Comparison of ENCODE assay signal across 23 cellular contexts in the genomic region with DNA sequence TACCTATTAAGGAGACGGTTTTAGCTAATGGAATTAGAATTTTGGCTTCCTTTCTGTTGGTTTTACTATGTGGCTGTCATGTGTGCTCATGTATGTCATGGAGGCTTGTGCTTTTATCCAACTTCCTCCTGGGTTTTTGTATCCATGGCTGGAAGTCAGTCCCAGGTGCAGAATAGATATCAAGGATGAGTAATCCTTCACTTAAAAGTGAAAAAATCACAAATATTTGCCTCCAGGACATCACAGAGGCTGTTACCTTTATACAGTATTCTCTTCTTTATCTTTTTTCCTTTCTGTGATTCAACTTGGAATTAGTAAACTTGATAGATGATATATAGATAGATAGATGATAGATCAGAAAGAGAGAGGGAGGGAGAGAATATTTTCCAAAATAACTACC.
DNase-seq lines count a peak whose midpoint lies in the region; FAIRE-seq and TF ChIP-seq lines count a peak whose summit lies in the region.
"Had no signal": no experiment of that assay in that cellular context is flagged by ENCODE, and none has a peak within 500 bp of the region (broad histone marks: within the 10 kb centered on the region; RNA-seq: fewer than 3 reads in every experiment).

No MANE protein-coding gene starts in this region.

- no peak overlapping the region for H3K27ac Mint-ChIP-seq in MCF 10A (ENCODE audit: low read depth, unreplicated experiment)
- H3K27ac Mint-ChIP-seq: CD4-positive, alpha-beta memory T cell had no signal

- 67% methylated on average over 1 of the region's 1 CpG for WGBS in mammary epithelial cell (ENCODE audit: low coverage, missing lambda C conversion rate)

- H3K36me3 ChIP-seq in mammary epithelial cell (ENCODE audit: insufficient read depth, low read length) = no peaks in the 10 kb centered on the region
- no peaks in the 10 kb centered on the region for H3K36me3 ChIP-seq in bronchial epithelial cell (ENCODE audit: control insufficient read depth, insufficient read depth, low read length)
- no peaks in the 10 kb centered on the region for H3K36me3 ChIP-seq in keratinocyte (ENCODE audit: control insufficient read depth in 2 of 2, extremely low read depth in 1 of 2, insufficient read depth in 2 of 2, low read length in 2 of 2)
- no peaks in the 10 kb centered on the region for H3K36me3 ChIP-seq in Peyer's patch

- CTCF ChIA-PET in mammary epithelial cell (lab: Charles Lee; ENCODE audit: low non-redundant PET) (no interaction called here), MCF 10A (lab: Yijun Ruan, JAX) (no interaction called here)

- no peaks in the 10 kb centered on the region for H3K36me3 Mint-ChIP-seq in MCF 10A (ENCODE audit: insufficient read depth, unreplicated experiment)
- H3K36me3 Mint-ChIP-seq: CD4-positive, alpha-beta memory T cell had no signal

- H3K27me3 Mint-ChIP-seq in MCF 10A (ENCODE audit: insufficient read depth, unreplicated experiment) = no peaks in the 10 kb centered on the region
- H3K27me3 Mint-ChIP-seq: CD4-positive, alpha-beta memory T cell had no signal

- intact Hi-C loops in mammary epithelial cell (cut with micrococcal nuclease) (no loop called here), MCF 10A (cut with micrococcal nuclease) (no loop called here)

- no peak overlapping the region for H3K9ac ChIP-seq in mammary epithelial cell (ENCODE audit: insufficient read depth, low read length)
- no peak overlapping the region for H3K9ac ChIP-seq in keratinocyte (ENCODE audit: control insufficient read depth, extremely low read depth, insufficient read depth, low read length)
- H3K9ac ChIP-seq: GM23248 had no signal

- TF ChIP-seq CTCF in mammary epithelial cell (conservative IDR thresholded peaks at IDR 0.05 in 1 of 2, IDR thresholded peaks at IDR 0.05 in 1 of 2; ENCODE audit: extremely low read depth in 1 of 2, insufficient read depth in 1 of 2, low read depth in 1 of 2, low read length in 2 of 2) = no peak
- TF ChIP-seq CTCF in MCF 10A (IDR thresholded peaks at IDR 0.05; ENCODE audit: unreplicated experiment) = no peak
- TF ChIP-seq CTCF in bronchial epithelial cell (IDR thresholded peaks at IDR 0.05; ENCODE audit: insufficient read depth, low read length, severe bottlenecking) = no peak
- TF ChIP-seq CTCF in keratinocyte (optimal IDR thresholded peaks at IDR 0.05 in 1 of 3, IDR thresholded peaks at IDR 0.05 in 1 of 3, conservative IDR thresholded peaks at IDR 0.05 in 1 of 3; ENCODE audit: extremely low read depth in 1 of 3, insufficient read depth in 2 of 3, low read length in 3 of 3) = no peak
- no peak for TF ChIP-seq CTCF in Peyer's patch (IDR thresholded peaks at IDR 0.05)

- no peak for FAIRE-seq in bronchial epithelial cell (lab: Jason Lieb, UNC)
- FAIRE-seq in keratinocyte (lab: Jason Lieb, UNC) = peak; percentile 23
- FAIRE-seq: A549, GM12878, GM19239, H1 had no signal

- H3K27ac ChIP-seq in mammary epithelial cell (ENCODE audit: insufficient read depth, low read depth, low read length) = no peak overlapping the region
- peak overlapping the region; percentile 37 for H3K27ac ChIP-seq in keratinocyte (ENCODE audit: control insufficient read depth, insufficient read depth, low read length)
- no peak overlapping the region for H3K27ac ChIP-seq in Peyer's patch
- H3K27ac ChIP-seq: A549, GM23248 had no signal

- BruUV-seq in mammary epithelial cell (replicated peaks; lab: Mats Ljungman, UMichigan) (no TSS peak), MCF 10A (replicated peaks; lab: Mats Ljungman, UMichigan) (no TSS peak)

- no peaks in the 10 kb centered on the region for H4K20me1 ChIP-seq in mammary epithelial cell (ENCODE audit: insufficient read depth, low read length)
- no peaks in the 10 kb centered on the region for H4K20me1 ChIP-seq in keratinocyte (ENCODE audit: control insufficient read depth, extremely low read depth, insufficient read depth, low read length)

- no peak for DNase-seq in mammary epithelial cell
- no peak for DNase-seq in MCF 10A (ENCODE audit: unreplicated experiment)
- peak; percentile 31 for DNase-seq in bronchial epithelial cell (ENCODE audit: low read depth)
- DNase-seq in keratinocyte (ENCODE audit: low read depth, low spot score) = no peak
- no peak for DNase-seq in AG20443 (ENCODE audit: low spot score)
- DNase-seq in HuH-7.5 (ENCODE audit: low spot score) = no peak
- no peak for DNase-seq in Peyer's patch
- DNase-seq: 8988T; ACHN; C1 segment of cervical spinal cord; Calu3; CD4-positive, alpha-beta memory T cell; COR-L47; DMS79; EL; GDM1; GM23248; H7; HCEC 1CT had no signal

- peak overlapping the region; percentile 23 for H3K4me2 ChIP-seq in mammary epithelial cell (ENCODE audit: insufficient read depth, low read depth, low read length)
- peak overlapping the region; percentile 7 for H3K4me2 ChIP-seq in keratinocyte (ENCODE audit: control insufficient read depth, extremely low read depth, insufficient read depth, low read depth, low read length)
- H3K4me2 ChIP-seq: A549 had no signal

- H3K4me3 ChIP-seq in mammary epithelial cell (replicated peaks in 1 of 3; ENCODE audit: insufficient read depth in 1 of 3, low read depth in 2 of 3, low read length in 3 of 3) (no peak overlapping the region), bronchial epithelial cell (ENCODE audit: low read depth, low read length) (no peak overlapping the region), keratinocyte (ENCODE audit: control insufficient read depth in 2 of 3, extremely low read depth in 1 of 3, insufficient read depth in 2 of 3, low read depth in 1 of 3, low read length in 3 of 3) (peak overlapping the region in 1 of 3 experiments; percentile 26), Peyer's patch (no peak overlapping the region)
- H3K4me3 ChIP-seq: A549, GM12878, GM23248 had no signal

- dilution Hi-C loops in mammary epithelial cell (cut with HindIII; ENCODE audit: low sequenced_read_pairs) = no loop called here
- dilution Hi-C loops in keratinocyte (cut with MboI; ENCODE audit: extremely low pct_ligation_motif_present, low sequenced_read_pairs) = no loop called here

- H3K9me1 ChIP-seq in keratinocyte (ENCODE audit: control insufficient read depth, extremely low read depth, insufficient read depth, low read length) = no peaks in the 10 kb centered on the region

- H3K79me2 ChIP-seq in mammary epithelial cell (ENCODE audit: insufficient read depth, low read length) (no peaks in the 10 kb centered on the region), keratinocyte (ENCODE audit: control insufficient read depth, insufficient read depth, low read length) (no peaks in the 10 kb centered on the region)

- no peak overlapping the region for H3K4me3 Mint-ChIP-seq in MCF 10A (ENCODE audit: unreplicated experiment)
- H3K4me3 Mint-ChIP-seq: CD4-positive, alpha-beta memory T cell had no signal

- no peaks in the 10 kb centered on the region for H3K27me3 ChIP-seq in mammary epithelial cell (ENCODE audit: insufficient read depth, low read length)
- H3K27me3 ChIP-seq in bronchial epithelial cell (ENCODE audit: control insufficient read depth, insufficient read depth, low read length) = no peaks in the 10 kb centered on the region
- H3K27me3 ChIP-seq in keratinocyte (ENCODE audit: control insufficient read depth, extremely low read depth, insufficient read depth, low read length) = no peaks in the 10 kb centered on the region
- no peaks in the 10 kb centered on the region for H3K27me3 ChIP-seq in Peyer's patch

- in situ Hi-C loops in mammary epithelial cell (cut with MboI; ENCODE audit: low sequenced_read_pairs in 2 of 2) = no loop called here

- H3K9me3 ChIP-seq in mammary epithelial cell (replicated peaks; ENCODE audit: insufficient read depth, low read length) = no peaks in the 10 kb centered on the region
- H3K9me3 ChIP-seq in keratinocyte (ENCODE audit: control insufficient read depth, low read depth, low read length) = no peaks in the 10 kb centered on the region
- H3K9me3 ChIP-seq in Peyer's patch = no peaks in the 10 kb centered on the region
- H3K9me3 ChIP-seq: A549 had no signal

- no peaks in the 10 kb centered on the region for H3K9me3 Mint-ChIP-seq in MCF 10A (ENCODE audit: unreplicated experiment)

- H2AFZ ChIP-seq in mammary epithelial cell (ENCODE audit: low read depth, low read length) = peak overlapping the region; percentile 58
- H2AFZ ChIP-seq in keratinocyte (ENCODE audit: control insufficient read depth, low read length) = peak overlapping the region; percentile 9
- H2AFZ ChIP-seq: GM23248 had no signal

- H3K4me1 ChIP-seq in mammary epithelial cell (ENCODE audit: insufficient read depth, low read length) (peaks cover 3% of the 10 kb centered on the region), keratinocyte (ENCODE audit: control insufficient read depth, extremely low read depth, insufficient read depth, low read length) (peaks cover 19% of the 10 kb centered on the region), Peyer's patch (no peaks in the 10 kb centered on the region)
- H3K4me1 ChIP-seq: A549 had no signal

- peaks cover 10% of the 10 kb centered on the region for H3K4me1 Mint-ChIP-seq in MCF 10A (ENCODE audit: insufficient read depth, unreplicated experiment)
- H3K4me1 Mint-ChIP-seq: CD4-positive, alpha-beta memory T cell had no signal

- TF ChIP-seq POLR2A in Peyer's patch (IDR thresholded peaks at IDR 0.05) = no peak

- POLR2A ChIA-PET in MCF 10A (lab: Yijun Ruan, JAX) = no interaction called here
